ENCODE assay signal across 31 cellular contexts in genomic region chr6:169016758-169017157, GRCh38.
A peak's percentile ranks its signal among the peaks of the same experiment; 100 is the strongest.
DNase-seq lines count a peak whose midpoint lies in the region; ATAC-seq and TF ChIP-seq lines count a peak whose summit lies in the region.
"Had no signal": no experiment of that assay in that cellular context is flagged by ENCODE, and none has a peak within 500 bp of the region (broad histone marks: within the 10 kb centered on the region; RNA-seq: fewer than 3 reads in every experiment).

No MANE protein-coding gene starts in this region.

- POLR2A ChIA-PET in activated CD4-positive, alpha-beta T cell treated with anti-CD3 and anti-CD28 coated beads for 36 hours (lab: Charles Lee), result no interaction called here
- POLR2A ChIA-PET in HEK293 (lab: Yijun Ruan, JAX), result no interaction called here

- no peak overlapping the region for H3K4me3 Mint-ChIP-seq in activated CD4-positive, alpha-beta T cell treated with anti-CD3 and anti-CD28 coated beads, Interleukin-2, amount 10 ng/mL, durations not matched to agents 24 days and 14 days
- no peak overlapping the region for H3K4me3 Mint-ChIP-seq in activated CD4-positive, alpha-beta T cell treated with anti-CD3 and anti-CD28 coated beads for 36 hours
- H3K4me3 Mint-ChIP-seq: B cell; CD14-positive monocyte; CD4-positive, alpha-beta memory T cell; CD4-positive, alpha-beta T cell; CD4-positive, CD25-positive, alpha-beta regulatory T cell; CD8-positive, alpha-beta memory T cell; CD8-positive, alpha-beta T cell had no signal

- DNase-seq in activated CD4-positive, alpha-beta T cell treated with anti-CD3 and anti-CD28 coated beads, Interleukin-2, amount 10 ng/mL, durations not matched to agents 24 days and 14 days, result peak; percentile 6
- DNase-seq in activated CD4-positive, alpha-beta T cell treated with anti-CD3 and anti-CD28 coated beads for 36 hours, result no peak
- no peak for DNase-seq in substantia nigra (lab: John Stamatoyannopoulos, UW)
- DNase-seq: 8988T; ACHN; AML-193; BE2C; C1 segment of cervical spinal cord; Caco-2; Calu3; CD4-positive, alpha-beta memory T cell; CD4-positive, alpha-beta T cell; CD4-positive, CD25-positive, alpha-beta regulatory T cell; CD8-positive, alpha-beta memory T cell; CD8-positive, alpha-beta T cell; COR-L47; DMS 273 treated with DMSO at 0.1 percent for 48 hours; DMS153; DMS53; DMS79; DMS79 treated with DMSO at 0.1 percent for 48 hours; DND-41; EL had no signal

- no peaks in the 10 kb centered on the region for H3K4me1 ChIP-seq in HEK293 (ENCODE audit: control insufficient read depth, insufficient read depth, low read length)
- H3K4me1 ChIP-seq: A549, BE2C, Caco-2 had no signal

- H3K4me3 ChIP-seq in HEK293 (ENCODE audit: low read depth, low read length), result no peak overlapping the region
- H3K4me3 ChIP-seq: A549; BLaER1; BLaER1 treated with 17β-estradiol and CSF1 and Interleukin-3, amounts not matched to agents 10 nM and 100 nM had no signal

- no peak for ATAC-seq in activated CD4-positive, alpha-beta T cell treated with anti-CD3 and anti-CD28 coated beads for 36 hours
- ATAC-seq: A549; CD8-positive, alpha-beta T cell had no signal

- H3K4me1 Mint-ChIP-seq in activated CD4-positive, alpha-beta T cell treated with anti-CD3 and anti-CD28 coated beads, Interleukin-2, amount 10 ng/mL, durations not matched to agents 24 days and 14 days, result no peaks in the 10 kb centered on the region
- H3K4me1 Mint-ChIP-seq in activated CD4-positive, alpha-beta T cell treated with anti-CD3 and anti-CD28 coated beads for 36 hours, result no peaks in the 10 kb centered on the region
- H3K4me1 Mint-ChIP-seq: B cell; CD14-positive monocyte; CD4-positive, alpha-beta memory T cell; CD4-positive, CD25-positive, alpha-beta regulatory T cell; CD8-positive, alpha-beta memory T cell had no signal

- TF ChIP-seq CTCF in HEK293 (tag by site-specific recombination; IDR thresholded peaks at IDR 0.05), result no peak

- H3K27ac ChIP-seq in HEK293 (ENCODE audit: extremely low read depth, low read depth, low read length) (no peak overlapping the region), substantia nigra (ENCODE audit: low read depth, low read length, poor library complexity, severe bottlenecking) (no peak overlapping the region)
- H3K27ac ChIP-seq: 22Rv1, A549, C4-2B had no signal

- no peaks in the 10 kb centered on the region for H3K36me3 Mint-ChIP-seq in activated CD4-positive, alpha-beta T cell treated with anti-CD3 and anti-CD28 coated beads, Interleukin-2, amount 10 ng/mL, durations not matched to agents 24 days and 14 days (ENCODE audit: low read depth)
- no peaks in the 10 kb centered on the region for H3K36me3 Mint-ChIP-seq in activated CD4-positive, alpha-beta T cell treated with anti-CD3 and anti-CD28 coated beads for 36 hours (ENCODE audit: low read depth)
- H3K36me3 Mint-ChIP-seq: CD14-positive monocyte; CD4-positive, alpha-beta memory T cell; CD4-positive, CD25-positive, alpha-beta regulatory T cell; CD8-positive, alpha-beta memory T cell; CD8-positive, alpha-beta T cell had no signal

- CTCF ChIA-PET in activated CD4-positive, alpha-beta T cell treated with anti-CD3 and anti-CD28 coated beads for 36 hours (lab: Charles Lee), result no interaction called here
- CTCF ChIA-PET in HEK293 (lab: Yijun Ruan, JAX), result no interaction called here

- intact Hi-C loops in activated CD4-positive, alpha-beta T cell treated with anti-CD3 and anti-CD28 coated beads, Interleukin-2, amount 10 ng/mL, durations not matched to agents 24 days and 14 days (cut with micrococcal nuclease), result no loop called here
- intact Hi-C loops in activated CD4-positive, alpha-beta T cell treated with anti-CD3 and anti-CD28 coated beads for 36 hours (cut with DNase I, micrococcal nuclease), result no loop called here

- no peaks in the 10 kb centered on the region for H3K36me3 ChIP-seq in HEK293 (ENCODE audit: control insufficient read depth in 2 of 2, insufficient read depth in 1 of 2, low read length in 2 of 2)
- H3K36me3 ChIP-seq: BE2C; BLaER1; BLaER1 treated with 17β-estradiol and CSF1 and Interleukin-3, amounts not matched to agents 10 nM and 100 nM had no signal

- H3K27ac Mint-ChIP-seq in activated CD4-positive, alpha-beta T cell treated with anti-CD3 and anti-CD28 coated beads, Interleukin-2, amount 10 ng/mL, durations not matched to agents 24 days and 14 days, result no peak overlapping the region
- no peak overlapping the region for H3K27ac Mint-ChIP-seq in activated CD4-positive, alpha-beta T cell treated with anti-CD3 and anti-CD28 coated beads for 36 hours
- H3K27ac Mint-ChIP-seq: B cell; CD14-positive monocyte; CD4-positive, alpha-beta memory T cell; CD4-positive, alpha-beta T cell; CD4-positive, CD25-positive, alpha-beta regulatory T cell; CD8-positive, alpha-beta memory T cell; CD8-positive, alpha-beta T cell had no signal

- H3K9me3 Mint-ChIP-seq in activated CD4-positive, alpha-beta T cell treated with anti-CD3 and anti-CD28 coated beads, Interleukin-2, amount 10 ng/mL, durations not matched to agents 24 days and 14 days, result peaks cover 10% of the 10 kb centered on the region
- H3K9me3 Mint-ChIP-seq in activated CD4-positive, alpha-beta T cell treated with anti-CD3 and anti-CD28 coated beads for 36 hours (ENCODE audit: low read depth), result peaks cover 13% of the 10 kb centered on the region

- no peaks in the 10 kb centered on the region for H3K27me3 Mint-ChIP-seq in activated CD4-positive, alpha-beta T cell treated with anti-CD3 and anti-CD28 coated beads, Interleukin-2, amount 10 ng/mL, durations not matched to agents 24 days and 14 days
- peaks cover 16% of the 10 kb centered on the region for H3K27me3 Mint-ChIP-seq in activated CD4-positive, alpha-beta T cell treated with anti-CD3 and anti-CD28 coated beads for 36 hours

- no peaks in the 10 kb centered on the region for H3K9me3 ChIP-seq in HEK293 (ENCODE audit: control insufficient read depth, insufficient read depth, low read depth, low read length)
- H3K9me3 ChIP-seq: A549, BE2C, Caco-2 had no signal

TF ChIP-seq in HEK293, 187 proteins besides CTCF, POLR2A, EP300 and RAD21:
- TF ChIP-seq ZNF175 (tag by site-specific recombination; IDR thresholded peaks at IDR 0.05) (no peak), KLF7 (tag by site-specific recombination; IDR thresholded peaks at IDR 0.05; ENCODE audit: borderline replicate concordance) (no peak), SETDB1 (IDR thresholded peaks at IDR 0.05; ENCODE audit: insufficient read length, low read length) (peak; percentile 92), ZNF670 (tag by site-specific recombination; IDR thresholded peaks at IDR 0.05; ENCODE audit: low read depth) (no peak)
- TF ChIP-seq, protein P1, sequence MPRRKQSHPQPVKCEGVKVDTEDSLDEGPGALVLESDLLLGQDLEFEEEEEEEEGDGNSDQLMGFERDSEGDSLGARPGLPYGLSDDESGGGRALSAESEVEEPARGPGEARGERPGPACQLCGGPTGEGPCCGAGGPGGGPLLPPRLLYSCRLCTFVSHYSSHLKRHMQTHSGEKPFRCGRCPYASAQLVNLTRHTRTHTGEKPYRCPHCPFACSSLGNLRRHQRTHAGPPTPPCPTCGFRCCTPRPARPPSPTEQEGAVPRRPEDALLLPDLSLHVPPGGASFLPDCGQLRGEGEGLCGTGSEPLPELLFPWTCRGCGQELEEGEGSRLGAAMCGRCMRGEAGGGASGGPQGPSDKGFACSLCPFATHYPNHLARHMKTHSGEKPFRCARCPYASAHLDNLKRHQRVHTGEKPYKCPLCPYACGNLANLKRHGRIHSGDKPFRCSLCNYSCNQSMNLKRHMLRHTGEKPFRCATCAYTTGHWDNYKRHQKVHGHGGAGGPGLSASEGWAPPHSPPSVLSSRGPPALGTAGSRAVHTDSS (tag by site-specific recombination; IDR thresholded peaks at IDR 0.05), result no peak
